ENCODE assay signal across 8 cellular contexts in genomic region chr15:66505818-66506217, GRCh38. TPM values are rescaled to one million over a fixed set of nuclear protein-coding genes. Genes with fewer than 3 reads are reported as not detected.
DNase-seq lines count a peak whose midpoint lies in the region; ATAC-seq and TF ChIP-seq lines count a peak whose summit lies in the region.

No MANE protein-coding gene starts in this region.

- peaks cover 2% of the 10 kb centered on the region for H3K27me3 Mint-ChIP-seq in glutamatergic neuron (ENCODE audit: unreplicated experiment)

- H3K79me2 ChIP-seq in HCT116 (ENCODE audit: insufficient read depth, low read length), result peaks cover 78% of the 10 kb centered on the region

- peaks cover 23% of the 10 kb centered on the region; the same call in 1 of the 2 replicates for H4K20me1 ChIP-seq in HCT116 (ENCODE audit: insufficient read depth)

- TF ChIP-seq CTCF in HCT116 (IDR thresholded peaks at IDR 0.05 in 2 of 3, conservative IDR thresholded peaks at IDR 0.05 in 1 of 3; ENCODE audit: borderline replicate concordance in 1 of 3, insufficient read depth in 1 of 3, low read depth in 2 of 3, low read length in 2 of 3), result no peak
- TF ChIP-seq CTCF in WI38 (IDR thresholded peaks at IDR 0.05; ENCODE audit: low read depth, low read length), result no peak
- TF ChIP-seq CTCF in glutamatergic neuron (IDR thresholded peaks at IDR 0.05; ENCODE audit: partially characterized antibody, unreplicated experiment), result no peak

- H3K9me2 ChIP-seq in HCT116 (ENCODE audit: insufficient read depth), result no peaks in the 10 kb centered on the region

- POLR2A ChIA-PET in HCT116 (lab: Charles Lee), result interaction anchor here (1.0 kb wide), 1 partner anchor 9 kb away, joined by 3 read pairs; no protein-coding TSS in a partner anchor

- H3K27ac ChIP-seq in HCT116 (ENCODE audit: low read depth, low read length), result peak overlapping the region; percentile 86

- H3K4me1 ChIP-seq in HCT116 (ENCODE audit: control insufficient read depth in 1 of 2, insufficient read depth in 2 of 2, low read length in 2 of 2) (peaks cover 4 to 27% of the 10 kb centered on the region in 2 experiments; a peak in 3 of 4 replicates), skeletal muscle satellite cell (ENCODE audit: control insufficient read depth, insufficient read depth, low read length) (peaks cover 13% of the 10 kb centered on the region)

- peak overlapping the region; percentile 97 for H3K27ac Mint-ChIP-seq in glutamatergic neuron (ENCODE audit: unreplicated experiment)

- H3K4me3 ChIP-seq in HCT116 (replicated peaks in 1 of 2; ENCODE audit: low read depth in 1 of 2, low read length in 2 of 2), result peak overlapping the region; percentile 90 to 98
- H3K4me3 ChIP-seq in WI38 (ENCODE audit: low read depth, low read length), result peak overlapping the region; percentile 85
- H3K4me3 ChIP-seq in skeletal muscle satellite cell (ENCODE audit: low read length), result peak overlapping the region; percentile 96

- CTCF ChIA-PET in HCT116 (lab: Charles Lee), result no interaction called here

- intact Hi-C loops in HCT116 (cut with micrococcal nuclease), result no loop called here

- ATAC-seq in HCT116 (no peak), HG02852 (IDR thresholded peaks at IDR 0.05; ENCODE audit: unreplicated experiment) (no peak), GM18868 (IDR thresholded peaks at IDR 0.05; ENCODE audit: unreplicated experiment) (no peak)

- DNase-seq in HCT116 (ENCODE audit: low read depth, low spot score) (no peak), glutamatergic neuron (no peak), NCI-H187 (lab: John Stamatoyannopoulos, UW) (no peak), NCI-H1105 (lab: John Stamatoyannopoulos, UW) (no peak)

- H3K9me3 Mint-ChIP-seq in glutamatergic neuron (ENCODE audit: unreplicated experiment), result peaks cover 4% of the 10 kb centered on the region

- no peak for TF ChIP-seq POLR2A in HCT116 (IDR thresholded peaks at IDR 0.05; ENCODE audit: borderline replicate concordance, extremely low read depth, insufficient read depth, insufficient read length)

- H3K9ac ChIP-seq in HCT116 (ENCODE audit: low read length), result peak overlapping the region; percentile 99
- peak overlapping the region; percentile 98 for H3K9ac ChIP-seq in skeletal muscle satellite cell (ENCODE audit: low read depth, low read length)

- H3K4me3 Mint-ChIP-seq in glutamatergic neuron (ENCODE audit: unreplicated experiment), result peak overlapping the region; percentile 100

- H3K36me3 Mint-ChIP-seq in glutamatergic neuron (ENCODE audit: unreplicated experiment), result no peaks in the 10 kb centered on the region

- H3K27me3 ChIP-seq in HCT116 (ENCODE audit: insufficient read depth, low read length) (no peaks in the 10 kb centered on the region), skeletal muscle satellite cell (ENCODE audit: control insufficient read depth, insufficient read depth, low read length) (no peaks in the 10 kb centered on the region)

- no peak for TF ChIP-seq RAD21 in HCT116 (IDR thresholded peaks at IDR 0.05; ENCODE audit: low read depth)

- H3K4me2 ChIP-seq in HCT116 (ENCODE audit: low read length), result peak overlapping the region; percentile 86
- H3K4me2 ChIP-seq in skeletal muscle satellite cell (ENCODE audit: low read length), result peak overlapping the region; percentile 82

- BruUV-seq in HCT116 (replicated peaks; lab: Mats Ljungman, UMichigan), result no TSS peak

- H2AFZ ChIP-seq in HCT116 (ENCODE audit: low read depth, low read length, poor library complexity, severe bottlenecking), result peak overlapping the region; percentile 93

- H3K4me1 Mint-ChIP-seq in glutamatergic neuron (ENCODE audit: low read depth, unreplicated experiment), result peaks cover 13% of the 10 kb centered on the region

- H3K36me3 ChIP-seq in HCT116 (ENCODE audit: control insufficient read depth in 1 of 2, insufficient read depth in 2 of 2, low read length in 2 of 2), result peaks cover 35 to 37% of the 10 kb centered on the region in 2 experiments
- peaks cover 35% of the 10 kb centered on the region for H3K36me3 ChIP-seq in skeletal muscle satellite cell (ENCODE audit: insufficient read depth, low read length)

- H3K9me3 ChIP-seq in HCT116 (ENCODE audit: control insufficient read depth in 1 of 2, insufficient read depth in 1 of 2, low read depth in 1 of 2, low read length in 2 of 2) (no peaks in the 10 kb centered on the region), skeletal muscle satellite cell (replicated peaks; ENCODE audit: low read length) (no peaks in the 10 kb centered on the region)

- RAD21 ChIA-PET in HCT116 (lab: Charles Lee; ENCODE audit: low non-redundant PET in 1 of 2, low total read pairs in 2 of 2, uncharacterized antibody in 2 of 2, unreplicated experiment in 2 of 2), result no interaction called here

TF ChIP-seq in HCT116, 20 proteins besides CTCF, POLR2A, EP300 and RAD21 (continues in another document):
- TF ChIP-seq EZH2phosphoT487 (IDR thresholded peaks at IDR 0.05; ENCODE audit: borderline replicate concordance) (no peak), SIN3A (IDR thresholded peaks at IDR 0.05; ENCODE audit: low read depth) (no peak), ELF1 (IDR thresholded peaks at IDR 0.05; ENCODE audit: borderline replicate concordance, low read depth) (no peak), JUND (IDR thresholded peaks at IDR 0.05) (no peak), REST (IDR thresholded peaks at IDR 0.05; ENCODE audit: low read depth) (no peak), FOSL1 (IDR thresholded peaks at IDR 0.05; ENCODE audit: low read depth) (no peak), SRF (IDR thresholded peaks at IDR 0.05; ENCODE audit: low read depth) (no peak), ATF3 (IDR thresholded peaks at IDR 0.05) (no peak), SP1 (IDR thresholded peaks at IDR 0.05; ENCODE audit: low read depth) (no peak), ZNF274 (IDR thresholded peaks at IDR 0.05; ENCODE audit: low read depth, low read length) (no peak), MAX (IDR thresholded peaks at IDR 0.05) (no peak), TCF7L2 (IDR thresholded peaks at IDR 0.05; ENCODE audit: borderline replicate concordance, extremely low read depth, insufficient read depth, insufficient read length) (no peak)

RNA-seq across cellular contexts. Expression of gene ZWILCH, which starts 0.7 kb away (rescaled TPM):
- 25.8 TPM for total RNA-seq in HCT116 (2021; ENCODE audit: unreplicated experiment)
- 8.7 and 9.8 TPM in 2 replicates for polyA plus RNA-seq in HCT116 (2012)
- 21.8 TPM for total RNA-seq in glutamatergic neuron (ENCODE audit: unreplicated experiment)
- 25.3 and 27.9 TPM in 2 replicates for total RNA-seq in skeletal muscle satellite cell (2012; rRNA removed)

RNA-seq across cellular contexts. Expression of gene RPL4, which starts 1.2 kb away (rescaled TPM):
- total RNA-seq in HCT116 (2021; ENCODE audit: unreplicated experiment), result 3,818 TPM
- 5,600 and 5,800 TPM in 2 replicates for polyA plus RNA-seq in HCT116 (2012)
- 1,679 TPM for total RNA-seq in glutamatergic neuron (ENCODE audit: unreplicated experiment)
- 2,433 and 3,120 TPM in 2 replicates for total RNA-seq in skeletal muscle satellite cell (2012; rRNA removed)

RNA-seq across cellular contexts. Expression of gene SNAPC5, which starts 8.3 kb away (rescaled TPM):
- total RNA-seq in HCT116 (2021; ENCODE audit: unreplicated experiment) (28.3 TPM), glutamatergic neuron (ENCODE audit: unreplicated experiment) (17.6 TPM)
- 25.5 and 28.1 TPM in 2 replicates for polyA plus RNA-seq in HCT116 (2012)
- 15.0 and 15.1 TPM in 2 replicates for total RNA-seq in skeletal muscle satellite cell (2012; rRNA removed)

RNA-seq across cellular contexts. Expression of gene LCTL, which starts 60.0 kb away (rescaled TPM):
- total RNA-seq in HCT116 (2021; ENCODE audit: unreplicated experiment) (not detected), glutamatergic neuron (ENCODE audit: unreplicated experiment) (not detected)
- 0.04 and 0.10 TPM in 2 replicates for polyA plus RNA-seq in HCT116 (2012)
- total RNA-seq in skeletal muscle satellite cell (2012; rRNA removed), result under 0.01 TPM in 1 of 2 replicates, not detected in the other
